In the genomic region with DNA sequence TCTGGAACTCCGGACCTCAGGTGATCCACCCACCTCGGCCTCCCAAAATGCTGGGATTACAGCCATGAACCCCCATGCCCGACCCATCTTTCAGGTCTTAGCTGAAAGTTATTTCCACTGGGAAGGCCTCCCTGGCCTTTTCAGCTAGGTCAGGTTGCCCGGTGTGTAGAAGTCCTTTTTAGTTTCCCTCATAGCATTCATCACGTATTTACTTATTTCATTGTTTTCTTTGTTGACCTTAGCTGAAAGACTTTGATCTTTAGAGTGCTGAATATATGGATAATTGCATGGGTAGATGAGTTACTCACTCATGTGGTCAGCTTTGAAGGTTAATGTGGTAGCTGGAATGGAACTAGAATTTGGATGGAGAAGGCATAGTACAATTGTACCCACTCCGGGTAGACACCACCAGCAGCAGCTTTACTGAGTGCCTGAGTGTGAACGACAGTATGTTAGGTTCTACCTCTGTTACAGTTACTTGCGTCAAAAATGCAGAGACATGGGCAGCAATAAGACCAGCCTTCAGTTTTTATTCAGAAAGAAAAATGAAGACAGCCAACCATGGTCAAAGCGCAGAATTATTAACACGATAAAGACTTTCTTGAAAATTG, we compare ENCODE assay signal across 1 cellular context.
TF ChIP-seq lines count a peak whose summit lies in the region.

No MANE protein-coding gene starts in this region.

TF ChIP-seq in HepG2, 621 proteins besides CTCF, POLR2A, EP300 and RAD21 (continued from another document and continues in another):
- TF ChIP-seq, protein P1, sequence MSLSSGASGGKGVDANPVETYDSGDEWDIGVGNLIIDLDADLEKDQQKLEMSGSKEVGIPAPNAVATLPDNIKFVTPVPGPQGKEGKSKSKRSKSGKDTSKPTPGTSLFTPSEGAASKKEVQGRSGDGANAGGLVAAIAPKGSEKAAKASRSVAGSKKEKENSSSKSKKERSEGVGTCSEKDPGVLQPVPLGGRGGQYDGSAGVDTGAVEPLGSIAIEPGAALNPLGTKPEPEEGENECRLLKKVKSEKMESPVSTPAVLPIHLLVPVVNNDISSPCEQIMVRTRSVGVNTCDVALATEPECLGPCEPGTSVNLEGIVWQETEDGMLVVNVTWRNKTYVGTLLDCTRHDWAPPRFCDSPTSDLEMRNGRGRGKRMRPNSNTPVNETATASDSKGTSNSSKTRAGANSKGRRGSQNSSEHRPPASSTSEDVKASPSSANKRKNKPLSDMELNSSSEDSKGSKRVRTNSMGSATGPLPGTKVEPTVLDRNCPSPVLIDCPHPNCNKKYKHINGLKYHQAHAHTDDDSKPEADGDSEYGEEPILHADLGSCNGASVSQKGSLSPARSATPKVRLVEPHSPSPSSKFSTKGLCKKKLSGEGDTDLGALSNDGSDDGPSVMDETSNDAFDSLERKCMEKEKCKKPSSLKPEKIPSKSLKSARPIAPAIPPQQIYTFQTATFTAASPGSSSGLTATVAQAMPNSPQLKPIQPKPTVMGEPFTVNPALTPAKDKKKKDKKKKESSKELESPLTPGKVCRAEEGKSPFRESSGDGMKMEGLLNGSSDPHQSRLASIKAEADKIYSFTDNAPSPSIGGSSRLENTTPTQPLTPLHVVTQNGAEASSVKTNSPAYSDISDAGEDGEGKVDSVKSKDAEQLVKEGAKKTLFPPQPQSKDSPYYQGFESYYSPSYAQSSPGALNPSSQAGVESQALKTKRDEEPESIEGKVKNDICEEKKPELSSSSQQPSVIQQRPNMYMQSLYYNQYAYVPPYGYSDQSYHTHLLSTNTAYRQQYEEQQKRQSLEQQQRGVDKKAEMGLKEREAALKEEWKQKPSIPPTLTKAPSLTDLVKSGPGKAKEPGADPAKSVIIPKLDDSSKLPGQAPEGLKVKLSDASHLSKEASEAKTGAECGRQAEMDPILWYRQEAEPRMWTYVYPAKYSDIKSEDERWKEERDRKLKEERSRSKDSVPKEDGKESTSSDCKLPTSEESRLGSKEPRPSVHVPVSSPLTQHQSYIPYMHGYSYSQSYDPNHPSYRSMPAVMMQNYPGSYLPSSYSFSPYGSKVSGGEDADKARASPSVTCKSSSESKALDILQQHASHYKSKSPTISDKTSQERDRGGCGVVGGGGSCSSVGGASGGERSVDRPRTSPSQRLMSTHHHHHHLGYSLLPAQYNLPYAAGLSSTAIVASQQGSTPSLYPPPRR (CRISPR knock-in tag; IDR thresholded peaks at IDR 0.05; ENCODE audit: borderline replicate concordance): peak; percentile 97
- TF ChIP-seq GTF3A (CRISPR knock-in tag; conservative IDR thresholded peaks at IDR 0.05): 0 out of 2 replicates have a peak, but pooled peaks have one; percentile 44
- peak; percentile 66; the same call in 1 of the 2 replicates for TF ChIP-seq ZNF264 (CRISPR knock-in tag; IDR thresholded peaks at IDR 0.05)
- TF ChIP-seq BRD4 (CRISPR knock-in tag; IDR thresholded peaks at IDR 0.05): peak; percentile 54; the same call in 1 of the 2 replicates
- peak; percentile 98 for TF ChIP-seq HNF4A (CRISPR knock-in tag; IDR thresholded peaks at IDR 0.05)
- TF ChIP-seq ISL2 (CRISPR knock-in tag; IDR thresholded peaks at IDR 0.05): peak; percentile 99
- TF ChIP-seq, protein P2, sequence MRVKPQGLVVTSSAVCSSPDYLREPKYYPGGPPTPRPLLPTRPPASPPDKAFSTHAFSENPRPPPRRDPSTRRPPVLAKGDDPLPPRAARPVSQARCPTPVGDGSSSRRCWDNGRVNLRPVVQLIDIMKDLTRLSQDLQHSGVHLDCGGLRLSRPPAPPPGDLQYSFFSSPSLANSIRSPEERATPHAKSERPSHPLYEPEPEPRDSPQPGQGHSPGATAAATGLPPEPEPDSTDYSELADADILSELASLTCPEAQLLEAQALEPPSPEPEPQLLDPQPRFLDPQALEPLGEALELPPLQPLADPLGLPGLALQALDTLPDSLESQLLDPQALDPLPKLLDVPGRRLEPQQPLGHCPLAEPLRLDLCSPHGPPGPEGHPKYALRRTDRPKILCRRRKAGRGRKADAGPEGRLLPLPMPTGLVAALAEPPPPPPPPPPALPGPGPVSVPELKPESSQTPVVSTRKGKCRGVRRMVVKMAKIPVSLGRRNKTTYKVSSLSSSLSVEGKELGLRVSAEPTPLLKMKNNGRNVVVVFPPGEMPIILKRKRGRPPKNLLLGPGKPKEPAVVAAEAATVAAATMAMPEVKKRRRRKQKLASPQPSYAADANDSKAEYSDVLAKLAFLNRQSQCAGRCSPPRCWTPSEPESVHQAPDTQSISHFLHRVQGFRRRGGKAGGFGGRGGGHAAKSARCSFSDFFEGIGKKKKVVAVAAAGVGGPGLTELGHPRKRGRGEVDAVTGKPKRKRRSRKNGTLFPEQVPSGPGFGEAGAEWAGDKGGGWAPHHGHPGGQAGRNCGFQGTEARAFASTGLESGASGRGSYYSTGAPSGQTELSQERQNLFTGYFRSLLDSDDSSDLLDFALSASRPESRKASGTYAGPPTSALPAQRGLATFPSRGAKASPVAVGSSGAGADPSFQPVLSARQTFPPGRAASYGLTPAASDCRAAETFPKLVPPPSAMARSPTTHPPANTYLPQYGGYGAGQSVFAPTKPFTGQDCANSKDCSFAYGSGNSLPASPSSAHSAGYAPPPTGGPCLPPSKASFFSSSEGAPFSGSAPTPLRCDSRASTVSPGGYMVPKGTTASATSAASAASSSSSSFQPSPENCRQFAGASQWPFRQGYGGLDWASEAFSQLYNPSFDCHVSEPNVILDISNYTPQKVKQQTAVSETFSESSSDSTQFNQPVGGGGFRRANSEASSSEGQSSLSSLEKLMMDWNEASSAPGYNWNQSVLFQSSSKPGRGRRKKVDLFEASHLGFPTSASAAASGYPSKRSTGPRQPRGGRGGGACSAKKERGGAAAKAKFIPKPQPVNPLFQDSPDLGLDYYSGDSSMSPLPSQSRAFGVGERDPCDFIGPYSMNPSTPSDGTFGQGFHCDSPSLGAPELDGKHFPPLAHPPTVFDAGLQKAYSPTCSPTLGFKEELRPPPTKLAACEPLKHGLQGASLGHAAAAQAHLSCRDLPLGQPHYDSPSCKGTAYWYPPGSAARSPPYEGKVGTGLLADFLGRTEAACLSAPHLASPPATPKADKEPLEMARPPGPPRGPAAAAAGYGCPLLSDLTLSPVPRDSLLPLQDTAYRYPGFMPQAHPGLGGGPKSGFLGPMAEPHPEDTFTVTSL (CRISPR knock-in tag; IDR thresholded peaks at IDR 0.05; ENCODE audit: borderline replicate concordance): peak; percentile 98
- no peak for TF ChIP-seq ZNF790 (CRISPR knock-in tag; IDR thresholded peaks at IDR 0.05; ENCODE audit: borderline replicate concordance)
- peak; percentile 90 for TF ChIP-seq SMAD3 (CRISPR knock-in tag; IDR thresholded peaks at IDR 0.05)
- no peak for TF ChIP-seq FOXC1 (CRISPR knock-in tag; IDR thresholded peaks at IDR 0.05; ENCODE audit: borderline replicate concordance)
- no peak for TF ChIP-seq REL (CRISPR knock-in tag; conservative IDR thresholded peaks at IDR 0.05)
- TF ChIP-seq DPF2 (CRISPR knock-in tag; IDR thresholded peaks at IDR 0.05; ENCODE audit: borderline replicate concordance, low read depth): peak; percentile 98
- peak; percentile 86; the same call in 1 of the 2 replicates for TF ChIP-seq PAWR (CRISPR knock-in tag; IDR thresholded peaks at IDR 0.05; ENCODE audit: borderline replicate concordance)
- no peak for TF ChIP-seq NFE2L2 (IDR thresholded peaks at IDR 0.05; ENCODE audit: low read length)
- TF ChIP-seq ATF7 (IDR thresholded peaks at IDR 0.05): no peak
- peak; percentile 57; the same call in 1 of the 2 replicates for TF ChIP-seq ATF7 (CRISPR knock-in tag; IDR thresholded peaks at IDR 0.05)
- peak; percentile 96 for TF ChIP-seq KDM1A (CRISPR knock-in tag; IDR thresholded peaks at IDR 0.05)
- peak; percentile 47; the same call in 1 of the 2 replicates for TF ChIP-seq CEBPB (IDR thresholded peaks at IDR 0.05; ENCODE audit: borderline replicate concordance, low read depth, low read length)
- TF ChIP-seq ZNF839 (CRISPR knock-in tag; IDR thresholded peaks at IDR 0.05; ENCODE audit: borderline replicate concordance): no peak
- TF ChIP-seq BRCA1 (CRISPR knock-in tag; IDR thresholded peaks at IDR 0.05): 0 out of 2 replicates have a peak, but pooled peaks have one; percentile 77
- TF ChIP-seq, protein P3, sequence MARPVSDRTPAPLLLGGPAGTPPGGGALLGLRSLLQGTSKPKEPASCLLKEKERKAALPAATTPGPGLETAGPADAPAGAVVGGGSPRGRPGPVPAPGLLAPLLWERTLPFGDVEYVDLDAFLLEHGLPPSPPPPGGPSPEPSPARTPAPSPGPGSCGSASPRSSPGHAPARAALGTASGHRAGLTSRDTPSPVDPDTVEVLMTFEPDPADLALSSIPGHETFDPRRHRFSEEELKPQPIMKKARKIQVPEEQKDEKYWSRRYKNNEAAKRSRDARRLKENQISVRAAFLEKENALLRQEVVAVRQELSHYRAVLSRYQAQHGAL (CRISPR knock-in tag; IDR thresholded peaks at IDR 0.05; ENCODE audit: not compliant biosample characterization): no peak
- no peak for TF ChIP-seq MTA3 (CRISPR knock-in tag; IDR thresholded peaks at IDR 0.05)
- TF ChIP-seq MATR3 (CRISPR knock-in tag; IDR thresholded peaks at IDR 0.05): no peak
- TF ChIP-seq HOXA7 (CRISPR knock-in tag; IDR thresholded peaks at IDR 0.05): no peak
- TF ChIP-seq TCF7 (IDR thresholded peaks at IDR 0.05; ENCODE audit: low read depth): peak; percentile 99
- peak; percentile 74 for TF ChIP-seq ZNF629 (CRISPR knock-in tag; conservative IDR thresholded peaks at IDR 0.05)
- TF ChIP-seq ZNF883 (CRISPR knock-in tag; IDR thresholded peaks at IDR 0.05; ENCODE audit: not compliant biosample characterization): peak; percentile 50
- no peak for TF ChIP-seq HNRNPH1 (optimal IDR thresholded peaks at IDR 0.05; ENCODE audit: low read depth, low read length)
- peak; percentile 95 for TF ChIP-seq PHF5A (CRISPR knock-in tag; IDR thresholded peaks at IDR 0.05; ENCODE audit: low read depth, unreplicated experiment)
- TF ChIP-seq RXRA (CRISPR knock-in tag; IDR thresholded peaks at IDR 0.05): peak; percentile 70; the same call in 1 of the 2 replicates
- TF ChIP-seq LCORL (IDR thresholded peaks at IDR 0.05): peak; percentile 84
- TF ChIP-seq LCORL (CRISPR knock-in tag; IDR thresholded peaks at IDR 0.05): peak; percentile 99
- no peak for TF ChIP-seq SNAI1 (CRISPR knock-in tag; IDR thresholded peaks at IDR 0.05; ENCODE audit: borderline replicate concordance)
- peak; percentile 98 for TF ChIP-seq NKX3-1 (CRISPR knock-in tag; IDR thresholded peaks at IDR 0.05)
- TF ChIP-seq GABPA (IDR thresholded peaks at IDR 0.05; ENCODE audit: low read depth, low read length): no peak
- peak; percentile 59; the same call in 1 of the 2 replicates for TF ChIP-seq GABPA (CRISPR knock-in tag; IDR thresholded peaks at IDR 0.05; ENCODE audit: low read depth)
- TF ChIP-seq, protein P4, sequence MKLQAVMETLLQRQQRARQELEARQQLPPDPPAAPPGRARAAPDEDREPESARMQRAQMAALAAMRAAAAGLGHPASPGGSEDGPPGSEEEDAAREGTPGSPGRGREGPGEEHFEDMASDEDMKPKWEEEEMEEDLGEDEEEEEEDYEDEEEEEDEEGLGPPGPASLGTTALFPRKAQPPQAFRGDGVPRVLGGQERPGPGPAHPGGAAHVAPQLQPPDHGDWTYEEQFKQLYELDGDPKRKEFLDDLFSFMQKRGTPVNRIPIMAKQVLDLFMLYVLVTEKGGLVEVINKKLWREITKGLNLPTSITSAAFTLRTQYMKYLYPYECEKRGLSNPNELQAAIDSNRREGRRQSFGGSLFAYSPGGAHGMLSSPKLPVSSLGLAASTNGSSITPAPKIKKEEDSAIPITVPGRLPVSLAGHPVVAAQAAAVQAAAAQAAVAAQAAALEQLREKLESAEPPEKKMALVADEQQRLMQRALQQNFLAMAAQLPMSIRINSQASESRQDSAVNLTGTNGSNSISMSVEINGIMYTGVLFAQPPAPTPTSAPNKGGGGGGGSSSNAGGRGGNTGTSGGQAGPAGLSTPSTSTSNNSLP (IDR thresholded peaks at IDR 0.05; ENCODE audit: low read depth, low read length): peak; percentile 100
- TF ChIP-seq, protein P5, sequence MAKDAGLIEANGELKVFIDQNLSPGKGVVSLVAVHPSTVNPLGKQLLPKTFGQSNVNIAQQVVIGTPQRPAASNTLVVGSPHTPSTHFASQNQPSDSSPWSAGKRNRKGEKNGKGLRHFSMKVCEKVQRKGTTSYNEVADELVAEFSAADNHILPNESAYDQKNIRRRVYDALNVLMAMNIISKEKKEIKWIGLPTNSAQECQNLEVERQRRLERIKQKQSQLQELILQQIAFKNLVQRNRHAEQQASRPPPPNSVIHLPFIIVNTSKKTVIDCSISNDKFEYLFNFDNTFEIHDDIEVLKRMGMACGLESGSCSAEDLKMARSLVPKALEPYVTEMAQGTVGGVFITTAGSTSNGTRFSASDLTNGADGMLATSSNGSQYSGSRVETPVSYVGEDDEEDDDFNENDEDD (CRISPR knock-in tag; IDR thresholded peaks at IDR 0.05; ENCODE audit: borderline replicate concordance): peak; percentile 72; the same call in 1 of the 2 replicates
- TF ChIP-seq, protein P6, sequence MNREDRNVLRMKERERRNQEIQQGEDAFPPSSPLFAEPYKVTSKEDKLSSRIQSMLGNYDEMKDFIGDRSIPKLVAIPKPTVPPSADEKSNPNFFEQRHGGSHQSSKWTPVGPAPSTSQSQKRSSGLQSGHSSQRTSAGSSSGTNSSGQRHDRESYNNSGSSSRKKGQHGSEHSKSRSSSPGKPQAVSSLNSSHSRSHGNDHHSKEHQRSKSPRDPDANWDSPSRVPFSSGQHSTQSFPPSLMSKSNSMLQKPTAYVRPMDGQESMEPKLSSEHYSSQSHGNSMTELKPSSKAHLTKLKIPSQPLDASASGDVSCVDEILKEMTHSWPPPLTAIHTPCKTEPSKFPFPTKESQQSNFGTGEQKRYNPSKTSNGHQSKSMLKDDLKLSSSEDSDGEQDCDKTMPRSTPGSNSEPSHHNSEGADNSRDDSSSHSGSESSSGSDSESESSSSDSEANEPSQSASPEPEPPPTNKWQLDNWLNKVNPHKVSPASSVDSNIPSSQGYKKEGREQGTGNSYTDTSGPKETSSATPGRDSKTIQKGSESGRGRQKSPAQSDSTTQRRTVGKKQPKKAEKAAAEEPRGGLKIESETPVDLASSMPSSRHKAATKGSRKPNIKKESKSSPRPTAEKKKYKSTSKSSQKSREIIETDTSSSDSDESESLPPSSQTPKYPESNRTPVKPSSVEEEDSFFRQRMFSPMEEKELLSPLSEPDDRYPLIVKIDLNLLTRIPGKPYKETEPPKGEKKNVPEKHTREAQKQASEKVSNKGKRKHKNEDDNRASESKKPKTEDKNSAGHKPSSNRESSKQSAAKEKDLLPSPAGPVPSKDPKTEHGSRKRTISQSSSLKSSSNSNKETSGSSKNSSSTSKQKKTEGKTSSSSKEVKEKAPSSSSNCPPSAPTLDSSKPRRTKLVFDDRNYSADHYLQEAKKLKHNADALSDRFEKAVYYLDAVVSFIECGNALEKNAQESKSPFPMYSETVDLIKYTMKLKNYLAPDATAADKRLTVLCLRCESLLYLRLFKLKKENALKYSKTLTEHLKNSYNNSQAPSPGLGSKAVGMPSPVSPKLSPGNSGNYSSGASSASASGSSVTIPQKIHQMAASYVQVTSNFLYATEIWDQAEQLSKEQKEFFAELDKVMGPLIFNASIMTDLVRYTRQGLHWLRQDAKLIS (CRISPR knock-in tag; IDR thresholded peaks at IDR 0.05): 0 out of 2 replicates have a peak, but pooled peaks have one; percentile 83
- TF ChIP-seq, protein P7, sequence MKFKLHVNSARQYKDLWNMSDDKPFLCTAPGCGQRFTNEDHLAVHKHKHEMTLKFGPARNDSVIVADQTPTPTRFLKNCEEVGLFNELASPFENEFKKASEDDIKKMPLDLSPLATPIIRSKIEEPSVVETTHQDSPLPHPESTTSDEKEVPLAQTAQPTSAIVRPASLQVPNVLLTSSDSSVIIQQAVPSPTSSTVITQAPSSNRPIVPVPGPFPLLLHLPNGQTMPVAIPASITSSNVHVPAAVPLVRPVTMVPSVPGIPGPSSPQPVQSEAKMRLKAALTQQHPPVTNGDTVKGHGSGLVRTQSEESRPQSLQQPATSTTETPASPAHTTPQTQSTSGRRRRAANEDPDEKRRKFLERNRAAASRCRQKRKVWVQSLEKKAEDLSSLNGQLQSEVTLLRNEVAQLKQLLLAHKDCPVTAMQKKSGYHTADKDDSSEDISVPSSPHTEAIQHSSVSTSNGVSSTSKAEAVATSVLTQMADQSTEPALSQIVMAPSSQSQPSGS (CRISPR knock-in tag; IDR thresholded peaks at IDR 0.05): peak; percentile 92
